8 cellular contexts compared by ENCODE assay signal in genomic region chr12:12890492-12890814, GRCh38. TPM values are rescaled to one million over a fixed set of nuclear protein-coding genes. Genes with fewer than 3 reads are reported as not detected.
A peak's percentile ranks its signal among the peaks of the same experiment; 100 is the strongest.
DNase-seq lines count a peak whose midpoint lies in the region; ATAC-seq and TF ChIP-seq lines count a peak whose summit lies in the region.

No MANE protein-coding gene starts in this region.

- H2BK20ac ChIP-seq in H9 (ENCODE audit: low read depth, low read length, poor library complexity, severe bottlenecking) = no peak overlapping the region

- H3K79me1 ChIP-seq in H9 (ENCODE audit: insufficient read depth, low read depth, low read length, poor library complexity, severe bottlenecking) = no peaks in the 10 kb centered on the region

- H3K9me3 Mint-ChIP-seq in H9 = peaks cover 0 to 2% of the 10 kb centered on the region in 2 experiments; a peak in 2 of 5 replicates

- TF ChIP-seq POLR2A in heart left ventricle (IDR thresholded peaks at IDR 0.05) = no peak

- ATAC-seq in heart left ventricle = peak in 2 of 4 donors; percentile 6 to 12
- peak; percentile 13 for ATAC-seq in sciatic nerve
- no peak for ATAC-seq in GM19463 (IDR thresholded peaks at IDR 0.05; ENCODE audit: unreplicated experiment)
- no peak for ATAC-seq in GM18868 (IDR thresholded peaks at IDR 0.05; ENCODE audit: unreplicated experiment)
- ATAC-seq in HG03520 (IDR thresholded peaks at IDR 0.05; ENCODE audit: unreplicated experiment) = no peak

- H4K8ac ChIP-seq in H9 (replicated peaks; ENCODE audit: insufficient read length, low read depth, low read length) = no peak overlapping the region

- no peaks in the 10 kb centered on the region for H3K36me3 ChIP-seq in WERI-Rb-1
- H3K36me3 ChIP-seq in heart left ventricle = no peaks in the 10 kb centered on the region

- no peaks in the 10 kb centered on the region for H3K79me2 ChIP-seq in H9 (ENCODE audit: insufficient read depth, low read length)

- H3K27me3 ChIP-seq in H9 (ENCODE audit: insufficient read depth, low read length) (peaks cover 8% of the 10 kb centered on the region; the same call in 1 of the 2 replicates), WERI-Rb-1 (ENCODE audit: insufficient read depth, low read depth, severe bottlenecking) (no peaks in the 10 kb centered on the region), heart left ventricle (peaks cover 0 to 39% (median 11%) of the 10 kb centered on the region in 9 donors)

- peaks cover 81% of the 10 kb centered on the region for H3K27me3 Mint-ChIP-seq in H9 (ENCODE audit: low read depth)

- H3K9me3 ChIP-seq in H9 (ENCODE audit: control insufficient read depth, low read depth, low read length) (no peaks in the 10 kb centered on the region), WERI-Rb-1 (ENCODE audit: severe bottlenecking) (no peaks in the 10 kb centered on the region), heart left ventricle (no peaks in the 10 kb centered on the region)

- H2BK15ac ChIP-seq in H9 (ENCODE audit: low read depth, low read length) = no peak overlapping the region

- H3K4me2 ChIP-seq in H9 (ENCODE audit: insufficient read depth, insufficient read length, low read length) = peak overlapping the region; percentile 98

- H3K27ac ChIP-seq in H9 (ENCODE audit: insufficient read length, low read depth, low read length) (no peak overlapping the region), WERI-Rb-1 (peak overlapping the region; percentile 87), heart left ventricle (peak overlapping the region in 5 of 12 donors; percentile 32 to 69 (median 51))

- H2AFZ ChIP-seq in H9 (ENCODE audit: low read length) = peak overlapping the region; percentile 96

- H3K4me1 ChIP-seq in H9 (ENCODE audit: insufficient read depth, low read length) = peaks cover 4% of the 10 kb centered on the region; the same call in 1 of the 2 replicates
- peaks cover 0 to 20% (median 10%) of the 10 kb centered on the region in 12 donors for H3K4me1 ChIP-seq in heart left ventricle

- H2BK5ac ChIP-seq in H9 (ENCODE audit: insufficient read length, low read length) = no peak overlapping the region

- WGBS in H9 (ENCODE audit: extremely low coverage, insufficient read length, low lambda C conversion rate) = no CpG with 5 or more reads among the region's 12 CpGs
- WGBS in heart left ventricle, 4 donors = 20 to 49% (median 27%) methylated on average over 12 of the region's 12 CpGs

- no peaks in the 10 kb centered on the region for H3K36me3 Mint-ChIP-seq in H9 (ENCODE audit: insufficient read depth in 1 of 3, low read depth in 3 of 3)

- H3K4ac ChIP-seq in H9 (ENCODE audit: low read depth, low read length) = no peak overlapping the region

- peak overlapping the region; percentile 80 for H3K4me3 ChIP-seq in WERI-Rb-1 (ENCODE audit: low read depth, low read length)
- peak overlapping the region in 9 of 12 donors; percentile 45 to 67 (median 53) for H3K4me3 ChIP-seq in heart left ventricle

- H2BK120ac ChIP-seq in H9 (ENCODE audit: low read depth, low read length, poor library complexity, severe bottlenecking) = no peak overlapping the region

- TF ChIP-seq CTCF in H9 (conservative IDR thresholded peaks at IDR 0.05) (no peak), WERI-Rb-1 (IDR thresholded peaks at IDR 0.05; ENCODE audit: low read depth, low read length) (no peak), heart left ventricle (IDR thresholded peaks at IDR 0.05) (no peak)

- H3K4me3 Mint-ChIP-seq in H9 = peak overlapping the region; percentile 72 to 91

- no peak overlapping the region for H3K14ac ChIP-seq in H9 (ENCODE audit: insufficient read depth, low read length)

- no peaks in the 10 kb centered on the region for H4K20me1 ChIP-seq in H9 (ENCODE audit: control insufficient read depth, insufficient read depth, insufficient read length)

- H3K23me2 ChIP-seq in H9 (ENCODE audit: insufficient read length, low read depth, low read length, poor library complexity, severe bottlenecking) = peaks cover 13% of the 10 kb centered on the region

- H3K27ac Mint-ChIP-seq in H9 = no peak overlapping the region

- no peak overlapping the region for H3K23ac ChIP-seq in H9 (ENCODE audit: insufficient read length, low read depth, low read length)

- H3T11ph ChIP-seq in H9 (ENCODE audit: low read length) = no peak overlapping the region

- no peak overlapping the region for H2AK5ac ChIP-seq in H9 (ENCODE audit: insufficient read length, low read length)

- no peak overlapping the region for H3K9ac ChIP-seq in H9 (ENCODE audit: extremely low read depth, insufficient read length, low read length)

- no peak for DNase-seq in H9
- peak; percentile 67 for DNase-seq in WERI-Rb-1
- no peak for DNase-seq in heart left ventricle
- no peak for DNase-seq in sciatic nerve (ENCODE audit: low spot score)
- DNase-seq in ecto neural progenitor cell (ENCODE audit: low spot score) = no peak

- no peak overlapping the region for H4K5ac ChIP-seq in H9 (ENCODE audit: insufficient read length, low read depth, low read length)

- H3K56ac ChIP-seq in H9 (ENCODE audit: insufficient read length, low read depth, low read length) = no peak overlapping the region

- no peak overlapping the region for H4K91ac ChIP-seq in H9 (ENCODE audit: insufficient read length, low read depth, low read length)

- H3K4me1 Mint-ChIP-seq in H9 = peaks cover 32 to 37% of the 10 kb centered on the region in 2 experiments

- H2BK12ac ChIP-seq in H9 (ENCODE audit: insufficient read length, low read depth, low read length) = no peak overlapping the region

- no peak overlapping the region for H3K18ac ChIP-seq in H9 (ENCODE audit: insufficient read length, low read depth, low read length)

- intact Hi-C loops in heart left ventricle (cut with DNase I) (no loop called here), sciatic nerve (cut with DNase I) (no loop called here)

RNA-seq across cellular contexts. Expression of gene GPRC5A, which starts 0.9 kb away (rescaled TPM):
- total RNA-seq in H9 (2021) = 0.09 and 0.13 TPM in 2 replicates
- total RNA-seq in heart left ventricle = 1 to 10 TPM in 6 of 9 donors, under 1 TPM in 3; 0.27 to 5.3 (median 1.3) TPM
- polyA plus RNA-seq in heart left ventricle = under 1 TPM; 0.40 to 0.61 TPM
- total RNA-seq in sciatic nerve = 9.3 TPM
